19 cellular contexts compared by ENCODE assay signal in the genomic region with DNA sequence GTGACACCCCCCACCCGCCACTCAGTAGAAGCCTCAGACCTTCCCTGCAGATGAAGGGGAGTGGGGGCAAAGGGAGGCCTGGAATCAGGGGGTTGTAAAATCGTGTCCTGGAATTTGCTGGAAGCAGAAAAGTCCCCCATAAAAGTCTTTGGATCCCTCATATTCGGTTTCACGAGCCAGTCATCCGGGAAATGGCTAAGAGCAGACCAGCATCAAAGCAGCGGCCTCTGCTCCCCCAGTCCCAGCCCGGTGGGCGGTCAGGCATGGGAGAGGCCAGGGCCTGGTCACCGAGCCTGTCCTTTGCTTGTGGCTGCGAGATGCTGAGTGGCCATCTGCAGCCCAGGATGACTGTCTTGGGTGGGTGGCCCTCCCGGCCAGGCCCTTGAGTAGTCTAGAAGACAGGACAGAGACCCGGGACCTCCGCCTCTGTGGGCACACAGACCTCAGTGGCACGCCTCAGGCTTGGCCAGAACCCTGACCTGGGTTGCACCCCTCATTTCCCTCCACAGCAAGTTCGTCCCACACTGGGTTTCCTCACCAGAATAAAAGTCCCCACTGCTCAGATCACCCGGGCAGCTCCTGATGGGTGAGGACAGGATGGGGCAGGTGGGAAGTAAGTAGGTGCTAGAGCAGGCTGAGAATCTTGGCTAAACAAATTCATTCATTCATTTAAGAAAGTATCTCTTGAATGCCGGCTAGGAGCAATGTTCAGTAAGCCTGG.
"Had no signal": no experiment of that assay in that cellular context is flagged by ENCODE, and none has a peak within 500 bp of the region (broad histone marks: within the 10 kb centered on the region; RNA-seq: fewer than 3 reads in every experiment).

No MANE protein-coding gene starts in this region.

- DNase-seq: dorsolateral prefrontal cortex; effector CD4-positive, alpha-beta T cell; hypothalamus; immature natural killer cell; islet precursor cell; mesenchymal stem cell; mucosa of descending colon; naive B cell; nucleus accumbens; stimulated activated CD4-positive, alpha-beta T cell treated with anti-CD3 and anti-CD28 coated beads, Interleukin-2, amount 100 ng/mL, for 24 hours; stimulated activated CD4-positive, alpha-beta T cell treated with anti-CD3 and anti-CD28 coated beads, Interleukin-4, amount 100 ng/mL, for 24 hours; stimulated activated naive CD4-positive, alpha-beta T cell treated with Interleukin-2 at 50 U/mL for 16 hours; stomach; thyroid gland; trophoblast cell had no signal

- ATAC-seq: left lobe of liver; mucosa of descending colon; natural killer cell treated with Interleukin-12 subunit alpha and Interleukin-12 subunit beta and Interleukin-15 and Interleukin-18, amount 100 ng/mL, for 72 hours; sciatic nerve; stimulated activated effector memory CD8-positive, alpha-beta T cell treated with anti-CD3 and anti-CD28 coated beads, Interleukin-12 subunit alpha, Interleukin-12 subunit beta, amount 100 ng/mL, for 72 hours had no signal
